Comparison of ENCODE assay signal across 25 cellular contexts in the genomic region with DNA sequence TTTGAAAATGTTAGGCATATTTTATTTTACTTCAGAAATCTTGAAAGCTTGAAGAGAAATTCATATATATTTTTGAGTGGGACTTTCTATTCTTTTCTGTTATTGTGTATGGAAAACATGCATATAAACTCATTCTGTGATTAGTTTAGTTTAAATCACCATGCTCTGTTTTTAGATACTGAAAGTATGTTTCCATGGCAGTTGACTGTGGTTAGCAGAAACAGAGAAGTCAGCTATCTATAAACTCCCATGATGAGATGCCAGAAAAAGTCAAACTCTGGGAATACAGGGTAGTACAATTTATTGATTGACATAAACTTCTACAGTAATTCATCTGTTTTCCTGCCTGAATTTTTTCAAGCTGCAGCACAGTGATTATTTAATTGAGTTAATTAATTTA.
DNase-seq lines count a peak whose midpoint lies in the region; ATAC-seq and TF ChIP-seq lines count a peak whose summit lies in the region.
"Had no signal": no experiment of that assay in that cellular context is flagged by ENCODE, and none has a peak within 500 bp of the region (broad histone marks: within the 10 kb centered on the region; RNA-seq: fewer than 3 reads in every experiment).

No MANE protein-coding gene starts in this region.

- no peak overlapping the region for H3K4me3 Mint-ChIP-seq in activated CD8-positive, alpha-beta memory T cell treated with anti-CD3 and anti-CD28 coated beads, Interleukin-2, amount 10 ng/mL, durations not matched to agents 7 days and 5 days
- H3K4me3 Mint-ChIP-seq: activated CD4-positive, alpha-beta T cell treated with anti-CD3 and anti-CD28 coated beads, Interleukin-2, amount 10 ng/mL, durations not matched to agents 7 days and 5 days; CD4-positive, alpha-beta memory T cell; central memory CD8-positive, alpha-beta T cell; H9; natural killer cell; stimulated activated naive CD8-positive, alpha-beta T cell treated with anti-CD3 and anti-CD28 coated beads, Interleukin-15, Interleukin-2, amounts not matched to agents 100 ng/mL and 50 ng/mL, for 24 hours; WTC11 had no signal

- peak overlapping the region in 8 of 11 experiments; percentile 12 to 46 (median 38); a peak in 12 of 22 replicates for H3K4me2 ChIP-seq in BLaER1 treated with 17β-estradiol and CSF1 and Interleukin-3, amounts not matched to agents 10 nM and 100 nM
- H3K4me2 ChIP-seq in smooth muscle cell = no peak overlapping the region

- H3F3A ChIP-seq in smooth muscle cell (ENCODE audit: low read depth) = no peaks in the 10 kb centered on the region

- H3K27me3 Mint-ChIP-seq in activated CD8-positive, alpha-beta memory T cell treated with anti-CD3 and anti-CD28 coated beads, Interleukin-2, amount 10 ng/mL, durations not matched to agents 7 days and 5 days = no peaks in the 10 kb centered on the region
- H3K27me3 Mint-ChIP-seq: activated CD4-positive, alpha-beta T cell treated with anti-CD3 and anti-CD28 coated beads, Interleukin-2, amount 10 ng/mL, durations not matched to agents 7 days and 5 days; CD4-positive, alpha-beta memory T cell; central memory CD8-positive, alpha-beta T cell; stimulated activated naive CD8-positive, alpha-beta T cell treated with anti-CD3 and anti-CD28 coated beads, Interleukin-15, Interleukin-2, amounts not matched to agents 100 ng/mL and 50 ng/mL, for 24 hours had no signal

- H2AFZ ChIP-seq in smooth muscle cell (ENCODE audit: low read depth) = no peak overlapping the region

- peak overlapping the region in 2 of 11 experiments; percentile 28 to 35; a peak in 2 of 22 replicates for H3K27ac ChIP-seq in BLaER1 treated with 17β-estradiol and CSF1 and Interleukin-3, amounts not matched to agents 10 nM and 100 nM
- no peak overlapping the region for H3K27ac ChIP-seq in smooth muscle cell (ENCODE audit: low read depth)
- H3K27ac ChIP-seq: dorsolateral prefrontal cortex, tibial artery had no signal

- H3K4me3 ChIP-seq in BLaER1 treated with 17β-estradiol and CSF1 and Interleukin-3, amounts not matched to agents 10 nM and 100 nM = no peak overlapping the region
- H3K4me3 ChIP-seq in choroid plexus epithelial cell (ENCODE audit: low read depth, low read length) (no peak overlapping the region), smooth muscle cell (no peak overlapping the region)
- H3K4me3 ChIP-seq: dorsolateral prefrontal cortex, tibial artery had no signal

- no peak overlapping the region for H3K9ac ChIP-seq in BLaER1 treated with 17β-estradiol and CSF1 and Interleukin-3, amounts not matched to agents 10 nM and 100 nM
- no peak overlapping the region for H3K9ac ChIP-seq in smooth muscle cell (ENCODE audit: low read depth)

- H3K79me2 ChIP-seq in smooth muscle cell (ENCODE audit: low read depth) = no peaks in the 10 kb centered on the region

- no peaks in the 10 kb centered on the region for H3K4me1 Mint-ChIP-seq in activated CD8-positive, alpha-beta memory T cell treated with anti-CD3 and anti-CD28 coated beads, Interleukin-2, amount 10 ng/mL, durations not matched to agents 7 days and 5 days
- H3K4me1 Mint-ChIP-seq: activated CD4-positive, alpha-beta T cell treated with anti-CD3 and anti-CD28 coated beads, Interleukin-2, amount 10 ng/mL, durations not matched to agents 7 days and 5 days; CD4-positive, alpha-beta memory T cell; central memory CD8-positive, alpha-beta T cell; H9; natural killer cell; WTC11 had no signal

- no peaks in the 10 kb centered on the region for H3K27me3 ChIP-seq in BLaER1 treated with 17β-estradiol and CSF1 and Interleukin-3, amounts not matched to agents 10 nM and 100 nM
- no peaks in the 10 kb centered on the region for H3K27me3 ChIP-seq in smooth muscle cell (ENCODE audit: low read depth)
- H3K27me3 ChIP-seq: tibial artery had no signal

- H4K20me1 ChIP-seq in BLaER1 treated with 17β-estradiol and CSF1 and Interleukin-3, amounts not matched to agents 10 nM and 100 nM = no peaks in the 10 kb centered on the region
- H4K20me1 ChIP-seq in smooth muscle cell (ENCODE audit: low read depth) = no peaks in the 10 kb centered on the region

- peaks cover 10% of the 10 kb centered on the region for H3K9me3 Mint-ChIP-seq in activated CD8-positive, alpha-beta memory T cell treated with anti-CD3 and anti-CD28 coated beads, Interleukin-2, amount 10 ng/mL, durations not matched to agents 7 days and 5 days (ENCODE audit: low read depth)
- H3K9me3 Mint-ChIP-seq: H9, WTC11 had no signal

- no peak overlapping the region for H3K27ac Mint-ChIP-seq in activated CD8-positive, alpha-beta memory T cell treated with anti-CD3 and anti-CD28 coated beads, Interleukin-2, amount 10 ng/mL, durations not matched to agents 7 days and 5 days
- H3K27ac Mint-ChIP-seq: activated CD4-positive, alpha-beta T cell treated with anti-CD3 and anti-CD28 coated beads, Interleukin-2, amount 10 ng/mL, durations not matched to agents 7 days and 5 days; CD4-positive, alpha-beta memory T cell; H9; natural killer cell; stimulated activated naive CD8-positive, alpha-beta T cell treated with anti-CD3 and anti-CD28 coated beads, Interleukin-15, Interleukin-2, amounts not matched to agents 100 ng/mL and 50 ng/mL, for 24 hours; WTC11 had no signal

- H3K36me3 Mint-ChIP-seq in activated CD8-positive, alpha-beta memory T cell treated with anti-CD3 and anti-CD28 coated beads, Interleukin-2, amount 10 ng/mL, durations not matched to agents 7 days and 5 days = no peaks in the 10 kb centered on the region
- H3K36me3 Mint-ChIP-seq: WTC11 had no signal

- no peaks in the 10 kb centered on the region for H3K36me3 ChIP-seq in BLaER1 treated with 17β-estradiol and CSF1 and Interleukin-3, amounts not matched to agents 10 nM and 100 nM
- H3K36me3 ChIP-seq in smooth muscle cell (ENCODE audit: low read depth) = no peaks in the 10 kb centered on the region
- H3K36me3 ChIP-seq: tibial artery had no signal

- peaks cover 3 to 21% (median 12%) of the 10 kb centered on the region in 10 experiments; a peak in 14 of 20 replicates for H3K4me1 ChIP-seq in BLaER1 treated with 17β-estradiol and CSF1 and Interleukin-3, amounts not matched to agents 10 nM and 100 nM
- no peaks in the 10 kb centered on the region for H3K4me1 ChIP-seq in smooth muscle cell (ENCODE audit: low read depth)
- H3K4me1 ChIP-seq: tibial artery had no signal

- CTCF ChIA-PET in activated CD8-positive, alpha-beta memory T cell treated with anti-CD3 and anti-CD28 coated beads, Interleukin-2, amount 10 ng/mL, durations not matched to agents 7 days and 5 days (lab: Charles Lee) = no interaction called here

- DNase-seq in choroid plexus epithelial cell (ENCODE audit: low read depth) = peak; percentile 42
- no peak for DNase-seq in SIG-M5 treated with dmso at 0.1 percent for 504 hours (lab: John Stamatoyannopoulos, UW; ENCODE audit: unreplicated experiment)
- no peak for DNase-seq in activated CD8-positive, alpha-beta memory T cell treated with anti-CD3 and anti-CD28 coated beads, Interleukin-2, amount 10 ng/mL, durations not matched to agents 7 days and 5 days
- no peak for DNase-seq in smooth muscle cell (lab: John Stamatoyannopoulos, UW; ENCODE audit: unreplicated experiment)
- no peak for DNase-seq in inferior parietal cortex (ENCODE audit: extremely low spot score)
- DNase-seq: activated CD4-positive, alpha-beta T cell treated with anti-CD3 and anti-CD28 coated beads, Interleukin-2, amount 10 ng/mL, durations not matched to agents 7 days and 5 days; activated naive CD4-positive, alpha-beta T cell treated with Interleukin-2 at 50 U/mL for 16 hours; activated T-cell treated with anti-CD3 and anti-CD28 coated beads, Interleukin-2, amount 50 U/mL, for 48 hours; CD4-positive, alpha-beta memory T cell; dorsolateral prefrontal cortex; H9; islet precursor cell; midbrain; natural killer cell; NCI-H510A; occipital lobe; SHP77; T1000; tibial artery had no signal

- no peak for TF ChIP-seq CTCF in choroid plexus epithelial cell (conservative IDR thresholded peaks at IDR 0.05; ENCODE audit: low read depth, low read length)
- no peak for TF ChIP-seq CTCF in smooth muscle cell (IDR thresholded peaks at IDR 0.05; ENCODE audit: borderline replicate concordance, insufficient read depth, poor library complexity, severe bottlenecking)

- peak; percentile 57 for ATAC-seq in HG02623 (IDR thresholded peaks at IDR 0.05; ENCODE audit: unreplicated experiment)
- peak; percentile 53 for ATAC-seq in HG03575 (IDR thresholded peaks at IDR 0.05; ENCODE audit: extremely low read depth, insufficient number of reproducible peaks, low FRiP score, unreplicated experiment)
- no peak for ATAC-seq in activated CD8-positive, alpha-beta memory T cell treated with anti-CD3 and anti-CD28 coated beads, Interleukin-2, amount 10 ng/mL, durations not matched to agents 7 days and 5 days
- ATAC-seq: natural killer cell, WTC11 had no signal

- H3K9me3 ChIP-seq in BLaER1 treated with 17β-estradiol and CSF1 and Interleukin-3, amounts not matched to agents 10 nM and 100 nM (replicated peaks in 1 of 11) = no peaks in the 10 kb centered on the region
- H3K9me3 ChIP-seq in smooth muscle cell (replicated peaks; ENCODE audit: low read depth) = no peaks in the 10 kb centered on the region
- H3K9me3 ChIP-seq: tibial artery had no signal
